Comparison of ENCODE assay signal across 8 cellular contexts in genomic region chr4:153785830-153786721, GRCh38. TPM values are rescaled to one million over a fixed set of nuclear protein-coding genes. Genes with fewer than 3 reads are reported as not detected.
DNase-seq lines count a peak whose midpoint lies in the region; FAIRE-seq and TF ChIP-seq lines count a peak whose summit lies in the region.

No MANE protein-coding gene starts in this region.

- no peaks in the 10 kb centered on the region for H3K9me3 ChIP-seq in BE2C
- no peaks in the 10 kb centered on the region for H3K9me3 ChIP-seq in HEK293 (ENCODE audit: control insufficient read depth, insufficient read depth, low read depth, low read length)
- H3K9me3 ChIP-seq in keratinocyte (ENCODE audit: control insufficient read depth, low read depth, low read length): no peaks in the 10 kb centered on the region

- H4K20me1 ChIP-seq in keratinocyte (ENCODE audit: control insufficient read depth, extremely low read depth, insufficient read depth, low read length): peaks cover 2% of the 10 kb centered on the region

- no peak overlapping the region for H3K4me2 ChIP-seq in keratinocyte (ENCODE audit: control insufficient read depth, extremely low read depth, insufficient read depth, low read depth, low read length)

- H3K27ac ChIP-seq in HEK293 (ENCODE audit: extremely low read depth, low read depth, low read length) (peak overlapping the region; percentile 8; the same call in 1 of the 2 replicates), keratinocyte (ENCODE audit: control insufficient read depth, insufficient read depth, low read length) (no peak overlapping the region), substantia nigra (ENCODE audit: low read depth, low read length, poor library complexity, severe bottlenecking) (no peak overlapping the region)

- no peaks in the 10 kb centered on the region for H3K79me2 ChIP-seq in keratinocyte (ENCODE audit: control insufficient read depth, insufficient read depth, low read length)

- no peak overlapping the region for H2AFZ ChIP-seq in keratinocyte (ENCODE audit: control insufficient read depth, low read length)

- H3K27me3 ChIP-seq in BE2C (peaks cover 71% of the 10 kb centered on the region), keratinocyte (ENCODE audit: control insufficient read depth, extremely low read depth, insufficient read depth, low read length) (peaks cover 56% of the 10 kb centered on the region)

- POLR2A ChIA-PET in HEK293 (lab: Yijun Ruan, JAX): interaction anchor here (0.6 kb wide), 1 partner anchor 463 kb away, joined by 5 read pairs; no protein-coding TSS in a partner anchor

- dilution Hi-C loops in keratinocyte (cut with MboI; ENCODE audit: extremely low pct_ligation_motif_present, low sequenced_read_pairs): no loop called here

- H3K36me3 ChIP-seq in BE2C: no peaks in the 10 kb centered on the region
- H3K36me3 ChIP-seq in HEK293 (ENCODE audit: control insufficient read depth in 2 of 2, insufficient read depth in 1 of 2, low read length in 2 of 2): no peaks in the 10 kb centered on the region
- no peaks in the 10 kb centered on the region for H3K36me3 ChIP-seq in keratinocyte (ENCODE audit: control insufficient read depth in 2 of 2, extremely low read depth in 1 of 2, insufficient read depth in 2 of 2, low read length in 2 of 2)

- H3K4me3 ChIP-seq in BE2C (ENCODE audit: low read depth, low read length) (no peak overlapping the region), HEK293 (ENCODE audit: low read depth, low read length) (no peak overlapping the region), keratinocyte (ENCODE audit: control insufficient read depth in 2 of 3, extremely low read depth in 1 of 3, insufficient read depth in 2 of 3, low read depth in 1 of 3, low read length in 3 of 3) (no peak overlapping the region)

- no peaks in the 10 kb centered on the region for H3K9me1 ChIP-seq in keratinocyte (ENCODE audit: control insufficient read depth, extremely low read depth, insufficient read depth, low read length)

- H3K9ac ChIP-seq in keratinocyte (ENCODE audit: control insufficient read depth, extremely low read depth, insufficient read depth, low read length): no peak overlapping the region

- H3K4me1 ChIP-seq in BE2C (no peaks in the 10 kb centered on the region), HEK293 (ENCODE audit: control insufficient read depth, insufficient read depth, low read length) (peaks cover 12% of the 10 kb centered on the region), keratinocyte (ENCODE audit: control insufficient read depth, extremely low read depth, insufficient read depth, low read length) (peaks cover 3% of the 10 kb centered on the region)

- DNase-seq in BE2C (no peak), keratinocyte (ENCODE audit: low read depth, low spot score) (no peak), substantia nigra (lab: John Stamatoyannopoulos, UW) (no peak), NCI-H446 treated with DMSO at 0.1 percent for 48 hours (lab: John Stamatoyannopoulos, UW) (no peak), SHP77 (lab: John Stamatoyannopoulos, UW) (no peak)
- no peak for DNase-seq in NK-92 treated with Interleukin-12 subunit alpha and Interleukin-12 subunit beta, amount 100 ng/mL, for 24 hours (lab: John Stamatoyannopoulos, UW)

- CTCF ChIA-PET in HEK293 (lab: Yijun Ruan, JAX): interaction anchor here (0.6 to 1.9 kb wide), 19 partner anchors 10 to 833 kb away, joined by 3 to 6 read pairs (median 3); no protein-coding TSS in a partner anchor

- FAIRE-seq in TTC549 (lab: Jason Lieb, UNC) (peak; percentile 36), keratinocyte (lab: Jason Lieb, UNC) (no peak)

- peak; percentile 55 for TF ChIP-seq CTCF in BE2C (IDR thresholded peaks at IDR 0.05; ENCODE audit: low read depth, low read length)
- peak; percentile 15; the same call in 1 of the 2 replicates for TF ChIP-seq CTCF in HEK293 (tag by site-specific recombination; IDR thresholded peaks at IDR 0.05)
- TF ChIP-seq CTCF in keratinocyte (optimal IDR thresholded peaks at IDR 0.05 in 1 of 3, IDR thresholded peaks at IDR 0.05 in 1 of 3, conservative IDR thresholded peaks at IDR 0.05 in 1 of 3; ENCODE audit: extremely low read depth in 1 of 3, insufficient read depth in 2 of 3, low read length in 3 of 3): peak in 2 of 3 experiments; percentile 38 to 47

TF ChIP-seq in HEK293, 187 proteins besides CTCF, POLR2A, EP300 and RAD21:
- no peak for TF ChIP-seq ZNF223 (tag by site-specific recombination; IDR thresholded peaks at IDR 0.05)
- peak; percentile 89 for TF ChIP-seq IKZF3 (tag by site-specific recombination; IDR thresholded peaks at IDR 0.05)
- TF ChIP-seq TRIM28 (IDR thresholded peaks at IDR 0.05; ENCODE audit: borderline replicate concordance, low read length): no peak
- peak; percentile 72 for TF ChIP-seq ZNF654 (tag by site-specific recombination; IDR thresholded peaks at IDR 0.05; ENCODE audit: low read depth)
- TF ChIP-seq ZNF366 (tag by site-specific recombination; conservative IDR thresholded peaks at IDR 0.05): no peak
- TF ChIP-seq ZNF10 (tag by site-specific recombination; IDR thresholded peaks at IDR 0.05): no peak
- 0 out of 2 replicates have a peak, but pooled peaks have one; percentile 31 for TF ChIP-seq ZNF335 (tag by site-specific recombination; conservative IDR thresholded peaks at IDR 0.05)
- TF ChIP-seq ZNF302 (tag by site-specific recombination; IDR thresholded peaks at IDR 0.05; ENCODE audit: low read depth): no peak
- TF ChIP-seq PRDM6 (tag by site-specific recombination; IDR thresholded peaks at IDR 0.05): peak; percentile 78
- 0 out of 2 replicates have a peak, but pooled peaks have one; percentile 20 for TF ChIP-seq OSR2 (tag by site-specific recombination; IDR thresholded peaks at IDR 0.05)
- TF ChIP-seq ZBTB10 (tag by site-specific recombination; IDR thresholded peaks at IDR 0.05): no peak
- peak; percentile 57; the same call in 1 of the 2 replicates for TF ChIP-seq ZBTB17 (tag by site-specific recombination; IDR thresholded peaks at IDR 0.05)

RNA-seq across cellular contexts. Expression of gene SFRP2, which starts 2.8 kb away (rescaled TPM):
- polyA plus RNA-seq in BE2C (2012; ENCODE audit: insufficient read depth, insufficient read length, low read depth): not detected
- polyA plus RNA-seq in keratinocyte: not detected in 3 replicates
- polyA plus RNA-seq in keratinocyte (2011; ENCODE audit: low read depth): not detected
- polyA plus RNA-seq in keratinocyte (2011; cell fraction: cytosol; rRNA removed): not detected in 2 replicates
- not detected in 2 replicates for polyA plus RNA-seq in keratinocyte (2011; cell fraction: nucleus; rRNA removed)
- polyA plus RNA-seq in keratinocyte (2012; ENCODE audit: low replicate concordance): not detected in 2 replicates
- not detected in 3 replicates for polyA minus RNA-seq in keratinocyte
- polyA minus RNA-seq in keratinocyte (2011; cell fraction: cytosol; rRNA and poly(A)+ RNA removed): not detected
- not detected in 2 replicates for polyA minus RNA-seq in keratinocyte (2011; cell fraction: nucleus; rRNA and poly(A)+ RNA removed)

RNA-seq across cellular contexts. Expression of gene RNF175, which starts 26.3 kb away (rescaled TPM):
- 1.3 TPM for polyA plus RNA-seq in BE2C (2012; ENCODE audit: insufficient read depth, insufficient read length, low read depth)
- 0.04 to 0.08 TPM in 2 of 3 replicates, not detected in the other for polyA plus RNA-seq in keratinocyte
- polyA plus RNA-seq in keratinocyte (2011; ENCODE audit: low read depth): not detected
- polyA plus RNA-seq in keratinocyte (2011; cell fraction: cytosol; rRNA removed): 0.04 TPM in 1 of 2 replicates, not detected in the other
- polyA plus RNA-seq in keratinocyte (2011; cell fraction: nucleus; rRNA removed): 0.05 and 0.09 TPM in 2 replicates
- not detected in 2 replicates for polyA plus RNA-seq in keratinocyte (2012; ENCODE audit: low replicate concordance)
- not detected in 3 replicates for polyA minus RNA-seq in keratinocyte
- polyA minus RNA-seq in keratinocyte (2011; cell fraction: cytosol; rRNA and poly(A)+ RNA removed): not detected
- polyA minus RNA-seq in keratinocyte (2011; cell fraction: nucleus; rRNA and poly(A)+ RNA removed): not detected in 2 replicates
